ENCODE assay signal across 1 cellular context in the genomic region with DNA sequence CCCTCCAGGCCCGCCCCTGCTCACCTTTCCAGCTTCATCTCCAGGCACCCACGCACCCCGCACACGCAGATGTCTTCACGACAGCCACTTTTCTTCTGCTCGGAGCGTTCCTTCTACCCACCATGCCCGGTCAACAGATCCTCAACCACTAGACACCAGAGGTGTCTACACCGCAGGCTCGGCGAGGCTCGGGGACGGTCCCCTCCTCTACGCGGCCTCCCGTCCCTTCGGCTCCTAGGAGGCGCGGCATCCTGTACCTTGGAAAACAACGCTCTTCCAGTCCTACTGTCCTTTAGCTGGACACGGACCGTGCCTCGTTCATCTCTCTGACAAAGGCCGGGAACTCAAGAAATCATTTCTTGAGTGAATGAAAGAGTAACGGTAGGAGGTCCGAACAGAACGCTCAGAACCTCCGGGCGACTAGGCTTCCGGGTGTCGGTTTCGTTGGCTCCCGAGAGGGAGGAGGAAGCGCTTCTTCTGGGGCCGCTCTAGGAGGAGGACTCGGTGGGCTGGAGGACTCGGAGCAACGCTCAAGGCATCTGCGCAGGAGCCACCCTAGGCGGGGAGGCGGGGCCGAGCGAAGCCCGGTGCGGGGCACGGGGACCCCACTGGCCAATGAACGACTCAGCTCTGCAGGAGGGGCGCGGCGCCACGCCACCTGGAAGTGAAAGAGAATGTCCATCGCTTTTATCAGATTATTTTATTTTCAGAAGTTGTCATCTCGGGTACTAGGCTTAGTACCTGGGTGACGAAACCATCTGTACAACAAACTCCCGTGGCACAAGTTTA.
A peak's percentile ranks its signal among the peaks of the same experiment; 100 is the strongest.
TF ChIP-seq lines count a peak whose summit lies in the region.

No MANE protein-coding gene starts in this region.

TF ChIP-seq in K562, 482 proteins besides CTCF, POLR2A, EP300 and RAD21 (continued from another document and continues in another):
- TF ChIP-seq, protein P1, sequence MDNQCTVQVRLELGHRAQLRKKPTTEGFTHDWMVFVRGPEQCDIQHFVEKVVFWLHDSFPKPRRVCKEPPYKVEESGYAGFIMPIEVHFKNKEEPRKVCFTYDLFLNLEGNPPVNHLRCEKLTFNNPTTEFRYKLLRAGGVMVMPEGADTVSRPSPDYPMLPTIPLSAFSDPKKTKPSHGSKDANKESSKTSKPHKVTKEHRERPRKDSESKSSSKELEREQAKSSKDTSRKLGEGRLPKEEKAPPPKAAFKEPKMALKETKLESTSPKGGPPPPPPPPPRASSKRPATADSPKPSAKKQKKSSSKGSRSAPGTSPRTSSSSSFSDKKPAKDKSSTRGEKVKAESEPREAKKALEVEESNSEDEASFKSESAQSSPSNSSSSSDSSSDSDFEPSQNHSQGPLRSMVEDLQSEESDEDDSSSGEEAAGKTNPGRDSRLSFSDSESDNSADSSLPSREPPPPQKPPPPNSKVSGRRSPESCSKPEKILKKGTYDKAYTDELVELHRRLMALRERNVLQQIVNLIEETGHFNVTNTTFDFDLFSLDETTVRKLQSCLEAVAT (IDR thresholded peaks at IDR 0.05): no peak
- TF ChIP-seq, protein P2, sequence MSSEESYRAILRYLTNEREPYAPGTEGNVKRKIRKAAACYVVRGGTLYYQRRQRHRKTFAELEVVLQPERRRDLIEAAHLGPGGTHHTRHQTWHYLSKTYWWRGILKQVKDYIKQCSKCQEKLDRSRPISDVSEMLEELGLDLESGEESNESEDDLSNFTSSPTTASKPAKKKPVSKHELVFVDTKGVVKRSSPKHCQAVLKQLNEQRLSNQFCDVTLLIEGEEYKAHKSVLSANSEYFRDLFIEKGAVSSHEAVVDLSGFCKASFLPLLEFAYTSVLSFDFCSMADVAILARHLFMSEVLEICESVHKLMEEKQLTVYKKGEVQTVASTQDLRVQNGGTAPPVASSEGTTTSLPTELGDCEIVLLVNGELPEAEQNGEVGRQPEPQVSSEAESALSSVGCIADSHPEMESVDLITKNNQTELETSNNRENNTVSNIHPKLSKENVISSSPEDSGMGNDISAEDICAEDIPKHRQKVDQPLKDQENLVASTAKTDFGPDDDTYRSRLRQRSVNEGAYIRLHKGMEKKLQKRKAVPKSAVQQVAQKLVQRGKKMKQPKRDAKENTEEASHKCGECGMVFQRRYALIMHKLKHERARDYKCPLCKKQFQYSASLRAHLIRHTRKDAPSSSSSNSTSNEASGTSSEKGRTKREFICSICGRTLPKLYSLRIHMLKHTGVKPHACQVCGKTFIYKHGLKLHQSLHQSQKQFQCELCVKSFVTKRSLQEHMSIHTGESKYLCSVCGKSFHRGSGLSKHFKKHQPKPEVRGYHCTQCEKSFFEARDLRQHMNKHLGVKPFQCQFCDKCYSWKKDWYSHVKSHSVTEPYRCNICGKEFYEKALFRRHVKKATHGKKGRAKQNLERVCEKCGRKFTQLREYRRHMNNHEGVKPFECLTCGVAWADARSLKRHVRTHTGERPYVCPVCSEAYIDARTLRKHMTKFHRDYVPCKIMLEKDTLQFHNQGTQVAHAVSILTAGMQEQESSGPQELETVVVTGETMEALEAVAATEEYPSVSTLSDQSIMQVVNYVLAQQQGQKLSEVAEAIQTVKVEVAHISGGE (CRISPR knock-in tag; IDR thresholded peaks at IDR 0.05): peak in 1 of 3 experiments; percentile 93; a peak in 2 of 6 replicates
- TF ChIP-seq MEF2A (IDR thresholded peaks at IDR 0.05; ENCODE audit: control insufficient read depth, low read depth, low read length): no peak
- TF ChIP-seq ZNF436 (CRISPR knock-in tag; IDR thresholded peaks at IDR 0.05): no peak
- TF ChIP-seq SLC30A9 (CRISPR knock-in tag; IDR thresholded peaks at IDR 0.05): no peak
- TF ChIP-seq, protein P3, sequence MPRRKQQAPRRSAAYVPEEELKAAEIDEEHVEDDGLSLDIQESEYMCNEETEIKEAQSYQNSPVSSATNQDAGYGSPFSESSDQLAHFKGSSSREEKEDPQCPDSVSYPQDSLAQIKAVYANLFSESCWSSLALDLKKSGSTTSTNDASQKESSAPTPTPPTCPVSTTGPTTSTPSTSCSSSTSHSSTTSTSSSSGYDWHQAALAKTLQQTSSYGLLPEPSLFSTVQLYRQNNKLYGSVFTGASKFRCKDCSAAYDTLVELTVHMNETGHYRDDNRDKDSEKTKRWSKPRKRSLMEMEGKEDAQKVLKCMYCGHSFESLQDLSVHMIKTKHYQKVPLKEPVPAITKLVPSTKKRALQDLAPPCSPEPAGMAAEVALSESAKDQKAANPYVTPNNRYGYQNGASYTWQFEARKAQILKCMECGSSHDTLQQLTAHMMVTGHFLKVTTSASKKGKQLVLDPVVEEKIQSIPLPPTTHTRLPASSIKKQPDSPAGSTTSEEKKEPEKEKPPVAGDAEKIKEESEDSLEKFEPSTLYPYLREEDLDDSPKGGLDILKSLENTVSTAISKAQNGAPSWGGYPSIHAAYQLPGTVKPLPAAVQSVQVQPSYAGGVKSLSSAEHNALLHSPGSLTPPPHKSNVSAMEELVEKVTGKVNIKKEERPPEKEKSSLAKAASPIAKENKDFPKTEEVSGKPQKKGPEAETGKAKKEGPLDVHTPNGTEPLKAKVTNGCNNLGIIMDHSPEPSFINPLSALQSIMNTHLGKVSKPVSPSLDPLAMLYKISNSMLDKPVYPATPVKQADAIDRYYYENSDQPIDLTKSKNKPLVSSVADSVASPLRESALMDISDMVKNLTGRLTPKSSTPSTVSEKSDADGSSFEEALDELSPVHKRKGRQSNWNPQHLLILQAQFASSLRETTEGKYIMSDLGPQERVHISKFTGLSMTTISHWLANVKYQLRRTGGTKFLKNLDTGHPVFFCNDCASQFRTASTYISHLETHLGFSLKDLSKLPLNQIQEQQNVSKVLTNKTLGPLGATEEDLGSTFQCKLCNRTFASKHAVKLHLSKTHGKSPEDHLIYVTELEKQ (CRISPR knock-in tag; IDR thresholded peaks at IDR 0.05): no peak
- TF ChIP-seq SOX6 (IDR thresholded peaks at IDR 0.05): no peak
- TF ChIP-seq SIN3B (IDR thresholded peaks at IDR 0.05; ENCODE audit: low read depth): peak; percentile 82
- peak; percentile 66 for TF ChIP-seq SMARCA4 (IDR thresholded peaks at IDR 0.05)
- peak; percentile 89 for TF ChIP-seq TAF1 (IDR thresholded peaks at IDR 0.05; ENCODE audit: control insufficient read depth, extremely low read depth, insufficient read depth, low read length, severe bottlenecking)
- TF ChIP-seq, protein P4, sequence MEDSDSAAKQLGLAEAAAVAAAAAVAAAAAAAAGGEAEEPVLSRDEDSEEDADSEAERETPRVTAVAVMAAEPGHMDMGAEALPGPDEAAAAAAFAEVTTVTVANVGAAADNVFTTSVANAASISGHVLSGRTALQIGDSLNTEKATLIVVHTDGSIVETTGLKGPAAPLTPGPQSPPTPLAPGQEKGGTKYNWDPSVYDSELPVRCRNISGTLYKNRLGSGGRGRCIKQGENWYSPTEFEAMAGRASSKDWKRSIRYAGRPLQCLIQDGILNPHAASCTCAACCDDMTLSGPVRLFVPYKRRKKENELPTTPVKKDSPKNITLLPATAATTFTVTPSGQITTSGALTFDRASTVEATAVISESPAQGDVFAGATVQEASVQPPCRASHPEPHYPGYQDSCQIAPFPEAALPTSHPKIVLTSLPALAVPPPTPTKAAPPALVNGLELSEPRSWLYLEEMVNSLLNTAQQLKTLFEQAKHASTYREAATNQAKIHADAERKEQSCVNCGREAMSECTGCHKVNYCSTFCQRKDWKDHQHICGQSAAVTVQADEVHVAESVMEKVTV (CRISPR knock-in tag; IDR thresholded peaks at IDR 0.05): no peak
- TF ChIP-seq, protein P5, sequence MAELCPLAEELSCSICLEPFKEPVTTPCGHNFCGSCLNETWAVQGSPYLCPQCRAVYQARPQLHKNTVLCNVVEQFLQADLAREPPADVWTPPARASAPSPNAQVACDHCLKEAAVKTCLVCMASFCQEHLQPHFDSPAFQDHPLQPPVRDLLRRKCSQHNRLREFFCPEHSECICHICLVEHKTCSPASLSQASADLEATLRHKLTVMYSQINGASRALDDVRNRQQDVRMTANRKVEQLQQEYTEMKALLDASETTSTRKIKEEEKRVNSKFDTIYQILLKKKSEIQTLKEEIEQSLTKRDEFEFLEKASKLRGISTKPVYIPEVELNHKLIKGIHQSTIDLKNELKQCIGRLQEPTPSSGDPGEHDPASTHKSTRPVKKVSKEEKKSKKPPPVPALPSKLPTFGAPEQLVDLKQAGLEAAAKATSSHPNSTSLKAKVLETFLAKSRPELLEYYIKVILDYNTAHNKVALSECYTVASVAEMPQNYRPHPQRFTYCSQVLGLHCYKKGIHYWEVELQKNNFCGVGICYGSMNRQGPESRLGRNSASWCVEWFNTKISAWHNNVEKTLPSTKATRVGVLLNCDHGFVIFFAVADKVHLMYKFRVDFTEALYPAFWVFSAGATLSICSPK (IDR thresholded peaks at IDR 0.05; ENCODE audit: borderline replicate concordance): no peak
- TF ChIP-seq L3MBTL2 (IDR thresholded peaks at IDR 0.05): peak; percentile 80; the same call in 1 of the 2 replicates
- TF ChIP-seq EWSR1 (IDR thresholded peaks at IDR 0.05; ENCODE audit: borderline replicate concordance, low read depth, partially characterized antibody): no peak
- no peak for TF ChIP-seq DDX20 (tag; IDR thresholded peaks at IDR 0.05; ENCODE audit: low read depth)
- TF ChIP-seq HCFC1 (IDR thresholded peaks at IDR 0.05; ENCODE audit: low read depth, low read length): peak; percentile 81
- TF ChIP-seq ZNF589 (CRISPR knock-in tag; IDR thresholded peaks at IDR 0.05; ENCODE audit: low read depth): no peak
- TF ChIP-seq STAG1 (CRISPR knock-in tag; IDR thresholded peaks at IDR 0.05; ENCODE audit: borderline replicate concordance): no peak
- no peak; the same call in 1 of the 2 replicates for TF ChIP-seq ZNF143 (CRISPR knock-in tag; IDR thresholded peaks at IDR 0.05)
- TF ChIP-seq PCBP1 (IDR thresholded peaks at IDR 0.05; ENCODE audit: low read depth, low read length, poor library complexity, severe bottlenecking): no peak
- no peak for TF ChIP-seq U2AF1 (optimal IDR thresholded peaks at IDR 0.05; ENCODE audit: low read depth, low read length)
- no peak for TF ChIP-seq TCFL5 (CRISPR knock-in tag; conservative IDR thresholded peaks at IDR 0.05)
- TF ChIP-seq, protein P6, sequence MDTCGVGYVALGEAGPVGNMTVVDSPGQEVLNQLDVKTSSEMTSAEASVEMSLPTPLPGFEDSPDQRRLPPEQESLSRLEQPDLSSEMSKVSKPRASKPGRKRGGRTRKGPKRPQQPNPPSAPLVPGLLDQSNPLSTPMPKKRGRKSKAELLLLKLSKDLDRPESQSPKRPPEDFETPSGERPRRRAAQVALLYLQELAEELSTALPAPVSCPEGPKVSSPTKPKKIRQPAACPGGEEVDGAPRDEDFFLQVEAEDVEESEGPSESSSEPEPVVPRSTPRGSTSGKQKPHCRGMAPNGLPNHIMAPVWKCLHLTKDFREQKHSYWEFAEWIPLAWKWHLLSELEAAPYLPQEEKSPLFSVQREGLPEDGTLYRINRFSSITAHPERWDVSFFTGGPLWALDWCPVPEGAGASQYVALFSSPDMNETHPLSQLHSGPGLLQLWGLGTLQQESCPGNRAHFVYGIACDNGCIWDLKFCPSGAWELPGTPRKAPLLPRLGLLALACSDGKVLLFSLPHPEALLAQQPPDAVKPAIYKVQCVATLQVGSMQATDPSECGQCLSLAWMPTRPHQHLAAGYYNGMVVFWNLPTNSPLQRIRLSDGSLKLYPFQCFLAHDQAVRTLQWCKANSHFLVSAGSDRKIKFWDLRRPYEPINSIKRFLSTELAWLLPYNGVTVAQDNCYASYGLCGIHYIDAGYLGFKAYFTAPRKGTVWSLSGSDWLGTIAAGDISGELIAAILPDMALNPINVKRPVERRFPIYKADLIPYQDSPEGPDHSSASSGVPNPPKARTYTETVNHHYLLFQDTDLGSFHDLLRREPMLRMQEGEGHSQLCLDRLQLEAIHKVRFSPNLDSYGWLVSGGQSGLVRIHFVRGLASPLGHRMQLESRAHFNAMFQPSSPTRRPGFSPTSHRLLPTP (IDR thresholded peaks at IDR 0.05; ENCODE audit: borderline replicate concordance, extremely low read depth, insufficient read length): no peak
- TF ChIP-seq ZNF146 (CRISPR knock-in tag; IDR thresholded peaks at IDR 0.05; ENCODE audit: unreplicated experiment): no peak
- TF ChIP-seq ELF2 (CRISPR knock-in tag; IDR thresholded peaks at IDR 0.05): peak; percentile 98
- TF ChIP-seq POLR2AphosphoS5 (IDR thresholded peaks at IDR 0.05; ENCODE audit: control insufficient read depth, insufficient read depth, low read depth, low read length): peak; percentile 92
- TF ChIP-seq, protein P7, sequence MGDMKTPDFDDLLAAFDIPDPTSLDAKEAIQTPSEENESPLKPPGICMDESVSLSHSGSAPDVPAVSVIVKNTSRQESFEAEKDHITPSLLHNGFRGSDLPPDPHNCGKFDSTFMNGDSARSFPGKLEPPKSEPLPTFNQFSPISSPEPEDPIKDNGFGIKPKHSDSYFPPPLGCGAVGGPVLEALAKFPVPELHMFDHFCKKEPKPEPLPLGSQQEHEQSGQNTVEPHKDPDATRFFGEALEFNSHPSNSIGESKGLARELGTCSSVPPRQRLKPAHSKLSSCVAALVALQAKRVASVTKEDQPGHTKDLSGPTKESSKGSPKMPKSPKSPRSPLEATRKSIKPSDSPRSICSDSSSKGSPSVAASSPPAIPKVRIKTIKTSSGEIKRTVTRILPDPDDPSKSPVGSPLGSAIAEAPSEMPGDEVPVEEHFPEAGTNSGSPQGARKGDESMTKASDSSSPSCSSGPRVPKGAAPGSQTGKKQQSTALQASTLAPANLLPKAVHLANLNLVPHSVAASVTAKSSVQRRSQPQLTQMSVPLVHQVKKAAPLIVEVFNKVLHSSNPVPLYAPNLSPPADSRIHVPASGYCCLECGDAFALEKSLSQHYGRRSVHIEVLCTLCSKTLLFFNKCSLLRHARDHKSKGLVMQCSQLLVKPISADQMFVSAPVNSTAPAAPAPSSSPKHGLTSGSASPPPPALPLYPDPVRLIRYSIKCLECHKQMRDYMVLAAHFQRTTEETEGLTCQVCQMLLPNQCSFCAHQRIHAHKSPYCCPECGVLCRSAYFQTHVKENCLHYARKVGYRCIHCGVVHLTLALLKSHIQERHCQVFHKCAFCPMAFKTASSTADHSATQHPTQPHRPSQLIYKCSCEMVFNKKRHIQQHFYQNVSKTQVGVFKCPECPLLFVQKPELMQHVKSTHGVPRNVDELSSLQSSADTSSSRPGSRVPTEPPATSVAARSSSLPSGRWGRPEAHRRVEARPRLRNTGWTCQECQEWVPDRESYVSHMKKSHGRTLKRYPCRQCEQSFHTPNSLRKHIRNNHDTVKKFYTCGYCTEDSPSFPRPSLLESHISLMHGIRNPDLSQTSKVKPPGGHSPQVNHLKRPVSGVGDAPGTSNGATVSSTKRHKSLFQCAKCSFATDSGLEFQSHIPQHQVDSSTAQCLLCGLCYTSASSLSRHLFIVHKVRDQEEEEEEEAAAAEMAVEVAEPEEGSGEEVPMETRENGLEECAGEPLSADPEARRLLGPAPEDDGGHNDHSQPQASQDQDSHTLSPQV (IDR thresholded peaks at IDR 0.05): no peak
- TF ChIP-seq, protein P8, sequence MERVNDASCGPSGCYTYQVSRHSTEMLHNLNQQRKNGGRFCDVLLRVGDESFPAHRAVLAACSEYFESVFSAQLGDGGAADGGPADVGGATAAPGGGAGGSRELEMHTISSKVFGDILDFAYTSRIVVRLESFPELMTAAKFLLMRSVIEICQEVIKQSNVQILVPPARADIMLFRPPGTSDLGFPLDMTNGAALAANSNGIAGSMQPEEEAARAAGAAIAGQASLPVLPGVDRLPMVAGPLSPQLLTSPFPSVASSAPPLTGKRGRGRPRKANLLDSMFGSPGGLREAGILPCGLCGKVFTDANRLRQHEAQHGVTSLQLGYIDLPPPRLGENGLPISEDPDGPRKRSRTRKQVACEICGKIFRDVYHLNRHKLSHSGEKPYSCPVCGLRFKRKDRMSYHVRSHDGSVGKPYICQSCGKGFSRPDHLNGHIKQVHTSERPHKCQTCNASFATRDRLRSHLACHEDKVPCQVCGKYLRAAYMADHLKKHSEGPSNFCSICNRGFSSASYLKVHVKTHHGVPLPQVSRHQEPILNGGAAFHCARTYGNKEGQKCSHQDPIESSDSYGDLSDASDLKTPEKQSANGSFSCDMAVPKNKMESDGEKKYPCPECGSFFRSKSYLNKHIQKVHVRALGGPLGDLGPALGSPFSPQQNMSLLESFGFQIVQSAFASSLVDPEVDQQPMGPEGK (CRISPR knock-in tag; IDR thresholded peaks at IDR 0.05; ENCODE audit: borderline replicate concordance): no peak
- TF ChIP-seq SP2 (IDR thresholded peaks at IDR 0.05; ENCODE audit: extremely low read depth, low read depth, low read length, poor library complexity, severe bottlenecking): peak; percentile 96
